8 cellular contexts compared by ENCODE assay signal in genomic region chr1:27556781-27557595, GRCh38. TPM values are rescaled to one million over a fixed set of nuclear protein-coding genes. Genes with fewer than 3 reads are reported as not detected.
DNase-seq lines count a peak whose midpoint lies in the region; ATAC-seq and TF ChIP-seq lines count a peak whose summit lies in the region.

No MANE protein-coding gene starts in this region.

- H3K4me3 ChIP-seq in HL-60 (replicated peaks; ENCODE audit: insufficient read depth, low read length) = peak overlapping the region; percentile 39
- peak overlapping the region in 1 of 2 donors; percentile 3 for H3K4me3 ChIP-seq in foreskin fibroblast (ENCODE audit: low read depth in 1 of 2, low read length in 2 of 2)

- peaks cover 3% of the 10 kb centered on the region for H3K36me3 Mint-ChIP-seq in neural crest cell (ENCODE audit: low read depth)
- H3K36me3 Mint-ChIP-seq in stimulated activated naive CD8-positive, alpha-beta T cell treated with anti-CD3 and anti-CD28 coated beads, Interleukin-15, Interleukin-2, amounts not matched to agents 100 ng/mL and 50 ng/mL, for 24 hours (ENCODE audit: low read depth) = no peaks in the 10 kb centered on the region

- peak overlapping the region; percentile 80 for H3K27ac Mint-ChIP-seq in neural crest cell (ENCODE audit: unreplicated experiment)
- peak overlapping the region; percentile 82 for H3K27ac Mint-ChIP-seq in stimulated activated naive CD8-positive, alpha-beta T cell treated with anti-CD3 and anti-CD28 coated beads, Interleukin-15, Interleukin-2, amounts not matched to agents 100 ng/mL and 50 ng/mL, for 24 hours

- no peaks in the 10 kb centered on the region for H3K27me3 ChIP-seq in HL-60 (ENCODE audit: insufficient read depth, poor library complexity, severe bottlenecking)

- no peak for ATAC-seq in HG02970 (IDR thresholded peaks at IDR 0.05; ENCODE audit: low FRiP score, unreplicated experiment)

- H3K4me1 Mint-ChIP-seq in neural crest cell = peaks cover 48% of the 10 kb centered on the region
- H3K4me1 Mint-ChIP-seq in stimulated activated naive CD8-positive, alpha-beta T cell treated with anti-CD3 and anti-CD28 coated beads, Interleukin-15, Interleukin-2, amounts not matched to agents 100 ng/mL and 50 ng/mL, for 24 hours (ENCODE audit: low read depth) = peaks cover 19% of the 10 kb centered on the region

- H3K27ac ChIP-seq in HL-60 (replicated peaks) = peak overlapping the region; percentile 59

- TF ChIP-seq CTCF in HL-60 (IDR thresholded peaks at IDR 0.05; ENCODE audit: insufficient read depth, low read length) (peak; percentile 78), foreskin fibroblast (IDR thresholded peaks at IDR 0.05; ENCODE audit: low read depth, low read length) (peak; percentile 80), neural crest cell (conservative IDR thresholded peaks at IDR 0.05) (peak; percentile 95)

- peak overlapping the region; percentile 38 for H3K4me3 Mint-ChIP-seq in neural crest cell
- H3K4me3 Mint-ChIP-seq in stimulated activated naive CD8-positive, alpha-beta T cell treated with anti-CD3 and anti-CD28 coated beads, Interleukin-15, Interleukin-2, amounts not matched to agents 100 ng/mL and 50 ng/mL, for 24 hours = no peak overlapping the region

- DNase-seq in CMK (ENCODE audit: low read depth) = peak; percentile 95
- peak; percentile 94 to 96 for DNase-seq in HL-60 (ENCODE audit: low read depth in 1 of 2, low spot score in 1 of 2)
- DNase-seq in RPMI7951 (ENCODE audit: low read depth) = peak; percentile 92
- DNase-seq in activated T-helper 9 cell treated with anti-CD3 and anti-CD28 coated beads, Interleukin-2, amount 50 U/mL, for 16 hours (ENCODE audit: low read depth) = peak; percentile 54
- peak; percentile 96 to 98 for DNase-seq in foreskin fibroblast
- DNase-seq in neural crest cell (ENCODE audit: low read depth, low spot score) = peak; percentile 83

- H3K27me3 Mint-ChIP-seq in neural crest cell (ENCODE audit: low read depth) = no peaks in the 10 kb centered on the region
- H3K27me3 Mint-ChIP-seq in stimulated activated naive CD8-positive, alpha-beta T cell treated with anti-CD3 and anti-CD28 coated beads, Interleukin-15, Interleukin-2, amounts not matched to agents 100 ng/mL and 50 ng/mL, for 24 hours = no peaks in the 10 kb centered on the region

- no peaks in the 10 kb centered on the region for H3K9me3 Mint-ChIP-seq in neural crest cell
- H3K9me3 Mint-ChIP-seq in stimulated activated naive CD8-positive, alpha-beta T cell treated with anti-CD3 and anti-CD28 coated beads, Interleukin-15, Interleukin-2, amounts not matched to agents 100 ng/mL and 50 ng/mL, for 24 hours = no peaks in the 10 kb centered on the region

RNA-seq across cellular contexts. Expression of gene AHDC1, which starts 47.0 kb away (rescaled TPM):
- 5.8 and 7.1 TPM in 2 replicates for total RNA-seq in RPMI7951 (2014; rRNA removed; shearing (Covaris generic))
- 50.1 and 54.8 TPM in 2 replicates for total RNA-seq in neural crest cell
